Comparison of ENCODE assay signal across 8 cellular contexts in the genomic region with DNA sequence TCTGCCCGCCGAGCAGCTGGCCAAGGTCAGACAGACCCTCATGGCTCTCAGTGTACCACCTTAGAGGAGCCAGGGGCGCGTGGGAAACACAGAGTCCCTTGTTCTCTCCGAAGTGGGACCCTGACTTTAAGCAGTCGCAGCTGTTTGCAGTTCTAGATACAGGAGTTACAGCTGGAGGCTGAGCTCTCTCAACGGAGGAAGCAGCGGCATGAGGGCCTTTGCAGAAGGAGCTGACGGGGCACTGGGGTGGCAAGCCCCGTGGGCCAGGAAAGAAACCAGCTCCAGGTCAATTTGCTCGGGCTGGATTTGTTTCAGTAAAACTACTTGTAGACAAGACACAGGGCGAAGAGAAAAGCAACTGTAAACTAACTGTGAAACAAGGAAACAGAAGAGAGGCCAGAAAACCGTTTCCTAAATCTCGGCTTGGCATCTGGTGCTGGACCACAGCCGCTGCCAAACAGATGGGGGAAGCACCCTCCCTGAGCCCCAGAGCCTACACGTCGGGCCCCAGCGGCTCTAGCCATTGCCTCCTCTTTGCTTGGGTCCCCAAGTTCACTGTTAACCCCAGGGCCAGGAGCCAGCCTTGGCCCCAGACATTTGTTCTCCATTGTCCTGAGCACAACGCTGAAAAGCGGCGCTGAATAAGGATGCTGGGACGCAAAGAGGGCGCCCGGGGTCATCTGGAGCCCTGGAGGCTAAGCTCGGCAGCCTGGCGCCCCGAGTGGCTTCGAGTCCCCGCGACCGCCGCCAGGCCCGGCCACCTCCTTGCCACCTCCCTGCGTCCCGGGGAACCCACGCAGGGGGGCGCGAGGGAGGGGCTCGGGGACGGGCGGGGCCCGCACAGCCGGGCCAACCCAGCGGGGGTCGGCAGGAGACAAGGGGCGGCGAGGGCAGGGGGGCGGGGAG. TPM values are rescaled to one million over a fixed set of nuclear protein-coding genes. Genes with fewer than 3 reads are reported as not detected.
DNase-seq lines count a peak whose midpoint lies in the region; ATAC-seq and TF ChIP-seq lines count a peak whose summit lies in the region.

No MANE protein-coding gene starts in this region.

- H4K5ac ChIP-seq in H9 (ENCODE audit: insufficient read length, low read depth, low read length): no peak overlapping the region

- H3K14ac ChIP-seq in H9 (ENCODE audit: insufficient read depth, low read length): no peak overlapping the region

- H3K27ac Mint-ChIP-seq in H9: peak overlapping the region in 1 of 3 experiments; percentile 72; a peak in 1 of 7 replicates
- peak overlapping the region; percentile 94 for H3K27ac Mint-ChIP-seq in stimulated activated naive B cell treated with anti-CD40 and anti-IgM and Interleukin-4, amounts not matched to agents 10 μg/mL and 1 μg/mL and 100 μg/mL, for 72 hours

- no peak overlapping the region for H2BK12ac ChIP-seq in H9 (ENCODE audit: insufficient read length, low read depth, low read length)

- H3K27ac ChIP-seq in H9 (ENCODE audit: insufficient read length, low read depth, low read length): no peak overlapping the region

- no peaks in the 10 kb centered on the region; the same call in 1 of the 2 replicates for H3K4me1 ChIP-seq in H9 (ENCODE audit: insufficient read depth, low read length)

- peak overlapping the region; percentile 58 to 75 for H3K4me3 Mint-ChIP-seq in H9
- H3K4me3 Mint-ChIP-seq in stimulated activated naive B cell treated with anti-CD40 and anti-IgM and Interleukin-4, amounts not matched to agents 10 μg/mL and 1 μg/mL and 100 μg/mL, for 72 hours: peak overlapping the region; percentile 73 to 84

- H3K27me3 Mint-ChIP-seq in H9 (ENCODE audit: low read depth): peaks cover 16% of the 10 kb centered on the region
- H3K27me3 Mint-ChIP-seq in stimulated activated naive B cell treated with anti-CD40 and anti-IgM and Interleukin-4, amounts not matched to agents 10 μg/mL and 1 μg/mL and 100 μg/mL, for 72 hours: no peaks in the 10 kb centered on the region

- H3K27me3 ChIP-seq in H9 (ENCODE audit: insufficient read depth, low read length): no peaks in the 10 kb centered on the region

- no peak overlapping the region for H3K9ac ChIP-seq in H9 (ENCODE audit: extremely low read depth, insufficient read length, low read length)

- H4K20me1 ChIP-seq in H9 (ENCODE audit: control insufficient read depth, insufficient read depth, insufficient read length): peaks cover 7% of the 10 kb centered on the region

- no peak overlapping the region for H3K4ac ChIP-seq in H9 (ENCODE audit: low read depth, low read length)

- H3K79me1 ChIP-seq in H9 (ENCODE audit: insufficient read depth, low read depth, low read length, poor library complexity, severe bottlenecking): peaks cover 5% of the 10 kb centered on the region

- H3K9me3 Mint-ChIP-seq in H9: no peaks in the 10 kb centered on the region
- H3K9me3 Mint-ChIP-seq in stimulated activated naive B cell treated with anti-CD40 and anti-IgM and Interleukin-4, amounts not matched to agents 10 μg/mL and 1 μg/mL and 100 μg/mL, for 72 hours: no peaks in the 10 kb centered on the region

- H2BK15ac ChIP-seq in H9 (ENCODE audit: low read depth, low read length): no peak overlapping the region

- no peak overlapping the region for H2AK5ac ChIP-seq in H9 (ENCODE audit: insufficient read length, low read length)

- no peak overlapping the region for H4K8ac ChIP-seq in H9 (replicated peaks; ENCODE audit: insufficient read length, low read depth, low read length)

- peak overlapping the region; percentile 50 for H3K4me3 ChIP-seq in iPS-18c (ENCODE audit: insufficient read depth, low read depth, low read length)

- H3K23ac ChIP-seq in H9 (ENCODE audit: insufficient read length, low read depth, low read length): no peak overlapping the region

- H4K91ac ChIP-seq in H9 (ENCODE audit: insufficient read length, low read depth, low read length): no peak overlapping the region

- no peak overlapping the region for H2AFZ ChIP-seq in H9 (ENCODE audit: low read length)

- H3K56ac ChIP-seq in H9 (ENCODE audit: insufficient read length, low read depth, low read length): no peak overlapping the region

- H3K4me2 ChIP-seq in H9 (ENCODE audit: insufficient read depth, insufficient read length, low read length): peak overlapping the region; percentile 30

- TF ChIP-seq CTCF in H9 (conservative IDR thresholded peaks at IDR 0.05): no peak

- H3K36me3 Mint-ChIP-seq in H9 (ENCODE audit: insufficient read depth in 1 of 3, low read depth in 3 of 3): no peaks in the 10 kb centered on the region; a peak in 1 of 7 replicates
- peaks cover 0 to 3% of the 10 kb centered on the region in 2 donors for H3K36me3 Mint-ChIP-seq in stimulated activated naive B cell treated with anti-CD40 and anti-IgM and Interleukin-4, amounts not matched to agents 10 μg/mL and 1 μg/mL and 100 μg/mL, for 72 hours

- peaks cover 8% of the 10 kb centered on the region for H3K23me2 ChIP-seq in H9 (ENCODE audit: insufficient read length, low read depth, low read length, poor library complexity, severe bottlenecking)

- no peaks in the 10 kb centered on the region for H3K9me3 ChIP-seq in H9 (ENCODE audit: control insufficient read depth, low read depth, low read length)
- no peaks in the 10 kb centered on the region for H3K9me3 ChIP-seq in iPS-18c (ENCODE audit: control insufficient read depth, insufficient read depth, low read length)

- peaks cover 10% of the 10 kb centered on the region; the same call in 1 of the 2 replicates for H3K79me2 ChIP-seq in H9 (ENCODE audit: insufficient read depth, low read length)

- WGBS in H9 (ENCODE audit: extremely low coverage, insufficient read length, low lambda C conversion rate): no CpG with 5 or more reads among the region's 48 CpGs

- H3K18ac ChIP-seq in H9 (ENCODE audit: insufficient read length, low read depth, low read length): no peak overlapping the region

- no peak overlapping the region for H2BK120ac ChIP-seq in H9 (ENCODE audit: low read depth, low read length, poor library complexity, severe bottlenecking)

- no peak overlapping the region for H3T11ph ChIP-seq in H9 (ENCODE audit: low read length)

- H3K4me1 Mint-ChIP-seq in H9: peaks cover 19 to 26% of the 10 kb centered on the region in 2 experiments
- H3K4me1 Mint-ChIP-seq in stimulated activated naive B cell treated with anti-CD40 and anti-IgM and Interleukin-4, amounts not matched to agents 10 μg/mL and 1 μg/mL and 100 μg/mL, for 72 hours: peaks cover 20 to 40% of the 10 kb centered on the region in 2 donors

- DNase-seq in DMS79 treated with DMSO at 0.1 percent for 48 hours (lab: John Stamatoyannopoulos, UW) (peak; percentile 53), H9 (peak; percentile 55), NCI-H2171 (lab: John Stamatoyannopoulos, UW) (peak; percentile 81), astrocyte of the hippocampus (ENCODE audit: low read depth, low spot score) (peak; percentile 38), NCI-H128 (lab: John Stamatoyannopoulos, UW; ENCODE audit: unreplicated experiment) (no peak)
- DNase-seq in stimulated activated naive B cell treated with anti-CD40 and anti-IgM and Interleukin-4, amounts not matched to agents 10 μg/mL and 1 μg/mL and 100 μg/mL, for 72 hours: peak; percentile 26

- no peak overlapping the region for H2BK20ac ChIP-seq in H9 (ENCODE audit: low read depth, low read length, poor library complexity, severe bottlenecking)

- H2BK5ac ChIP-seq in H9 (ENCODE audit: insufficient read length, low read length): no peak overlapping the region

- ATAC-seq in stimulated activated naive B cell treated with anti-CD40 and anti-IgM and Interleukin-4, amounts not matched to agents 10 μg/mL and 1 μg/mL and 100 μg/mL, for 72 hours (replicated peaks): peak; percentile 35 to 37
- no peak for ATAC-seq in HG03469 (IDR thresholded peaks at IDR 0.05; ENCODE audit: unreplicated experiment)

RNA-seq across cellular contexts. Expression of a gene that starts 0.9 kb away (rescaled TPM):
- 63.5 and 72.5 TPM in 2 replicates for total RNA-seq in H9 (2021)

RNA-seq across cellular contexts. Expression of a gene that starts 12.8 kb away (rescaled TPM):
- 27.0 and 28.3 TPM in 2 replicates for total RNA-seq in H9 (2021)
